In genomic region chr7:42831953-42832522, GRCh38 we compare ENCODE assay signal across 21 cellular contexts.
DNase-seq lines count a peak whose midpoint lies in the region; ATAC-seq, FAIRE-seq and TF ChIP-seq lines count a peak whose summit lies in the region.
"Had no signal": no experiment of that assay in that cellular context is flagged by ENCODE, and none has a peak within 500 bp of the region (broad histone marks: within the 10 kb centered on the region; RNA-seq: fewer than 3 reads in every experiment).

No MANE protein-coding gene starts in this region.

- H3K4me1 Mint-ChIP-seq in mesothelial cell of epicardium (peaks cover 44% of the 10 kb centered on the region), type B pancreatic cell (ENCODE audit: unreplicated experiment) (peaks cover 31% of the 10 kb centered on the region)
- H3K4me1 Mint-ChIP-seq in CD8-positive, alpha-beta T cell (ENCODE audit: low read depth) = no peaks in the 10 kb centered on the region
- H3K4me1 Mint-ChIP-seq: activated naive CD8-positive, alpha-beta T cell treated with anti-CD3 and anti-CD28 coated beads, Interleukin-2, amount 10 ng/mL, durations not matched to agents 7 days and 5 days; natural killer cell; stimulated activated effector memory CD8-positive, alpha-beta T cell treated with anti-CD3 and anti-CD28 coated beads, Interleukin-12 subunit alpha, Interleukin-12 subunit beta, amount 100 ng/mL, for 72 hours had no signal

- no peak for DNase-seq in bronchial epithelial cell (ENCODE audit: low read depth)
- no peak for DNase-seq in mesothelial cell of epicardium (ENCODE audit: low spot score in 2 of 2, unreplicated experiment in 2 of 2)
- DNase-seq in type B pancreatic cell (ENCODE audit: extremely low spot score, unreplicated experiment) = no peak
- DNase-seq in left lobe of liver (ENCODE audit: low spot score) = no peak
- no peak for DNase-seq in CD8-positive, alpha-beta T cell
- DNase-seq in NCI-H1105 treated with DMSO at 0.1 percent for 48 hours (lab: John Stamatoyannopoulos, UW) = no peak
- DNase-seq: activated CD4-positive, alpha-beta T cell treated with anti-CD3 and anti-CD28 coated beads, Interleukin-2, amount 50 U/mL, for 48 hours; activated naive CD8-positive, alpha-beta T cell treated with anti-CD3 and anti-CD28 coated beads, Interleukin-2, amount 10 ng/mL, durations not matched to agents 7 days and 5 days; effector memory CD4-positive, alpha-beta T cell; natural killer cell; NCI-H146; NCI-H510A treated with DMSO at 0.1 percent for 48 hours; stimulated activated CD4-positive, alpha-beta T cell treated with anti-CD3 and anti-CD28 coated beads, Interleukin-2, amount 100 ng/mL, for 24 hours had no signal

- no peaks in the 10 kb centered on the region for H3K27me3 Mint-ChIP-seq in mesothelial cell of epicardium (ENCODE audit: low read depth)
- H3K27me3 Mint-ChIP-seq in type B pancreatic cell = peaks cover 3% of the 10 kb centered on the region
- H3K27me3 Mint-ChIP-seq in CD8-positive, alpha-beta T cell (ENCODE audit: low read depth) = peaks cover 21% of the 10 kb centered on the region

- H3K36me3 Mint-ChIP-seq in mesothelial cell of epicardium (no peaks in the 10 kb centered on the region), type B pancreatic cell (no peaks in the 10 kb centered on the region)
- H3K36me3 Mint-ChIP-seq in CD8-positive, alpha-beta T cell = no peaks in the 10 kb centered on the region
- H3K36me3 Mint-ChIP-seq: activated naive CD8-positive, alpha-beta T cell treated with anti-CD3 and anti-CD28 coated beads, Interleukin-2, amount 10 ng/mL, durations not matched to agents 7 days and 5 days; brain; natural killer cell; stimulated activated effector memory CD8-positive, alpha-beta T cell treated with anti-CD3 and anti-CD28 coated beads, Interleukin-12 subunit alpha, Interleukin-12 subunit beta, amount 100 ng/mL, for 72 hours had no signal

- intact Hi-C loops in CD8-positive, alpha-beta T cell (cut with DNase I, micrococcal nuclease) = no loop called here

- no peaks in the 10 kb centered on the region for H3K9me3 ChIP-seq in CD8-positive, alpha-beta T cell (ENCODE audit: low read length)

- ATAC-seq in HG03521 (IDR thresholded peaks at IDR 0.05; ENCODE audit: unreplicated experiment) = no peak
- ATAC-seq in left lobe of liver = no peak
- ATAC-seq in CD8-positive, alpha-beta T cell = no peak
- ATAC-seq: natural killer cell; stimulated activated effector memory CD8-positive, alpha-beta T cell treated with anti-CD3 and anti-CD28 coated beads, Interleukin-12 subunit alpha, Interleukin-12 subunit beta, amount 100 ng/mL, for 72 hours had no signal

- peak; percentile 26; the same call in 1 of the 2 replicates for TF ChIP-seq CTCF in LNCAP (IDR thresholded peaks at IDR 0.05)
- no peak for TF ChIP-seq CTCF in bronchial epithelial cell (IDR thresholded peaks at IDR 0.05; ENCODE audit: insufficient read depth, low read length, severe bottlenecking)
- no peak for TF ChIP-seq CTCF in mesothelial cell of epicardium (IDR thresholded peaks at IDR 0.05; ENCODE audit: unreplicated experiment)
- no peak for TF ChIP-seq CTCF in type B pancreatic cell (conservative IDR thresholded peaks at IDR 0.05)
- TF ChIP-seq CTCF in CD8-positive, alpha-beta T cell (IDR thresholded peaks at IDR 0.05) = no peak

- no peak overlapping the region for H3K4me3 Mint-ChIP-seq in mesothelial cell of epicardium
- peak overlapping the region; percentile 29 for H3K4me3 Mint-ChIP-seq in type B pancreatic cell
- no peak overlapping the region for H3K4me3 Mint-ChIP-seq in CD8-positive, alpha-beta T cell
- H3K4me3 Mint-ChIP-seq: activated naive CD8-positive, alpha-beta T cell treated with anti-CD3 and anti-CD28 coated beads, Interleukin-2, amount 10 ng/mL, durations not matched to agents 7 days and 5 days; brain; GM23338; natural killer cell; stimulated activated effector memory CD8-positive, alpha-beta T cell treated with anti-CD3 and anti-CD28 coated beads, Interleukin-12 subunit alpha, Interleukin-12 subunit beta, amount 100 ng/mL, for 72 hours; WTC11 had no signal

- peak; percentile 91 for FAIRE-seq in bronchial epithelial cell (lab: Jason Lieb, UNC)
- FAIRE-seq: colon had no signal

- CTCF ChIA-PET in CD8-positive, alpha-beta T cell (lab: Charles Lee) = no interaction called here

- H3K9me3 Mint-ChIP-seq in mesothelial cell of epicardium (no peaks in the 10 kb centered on the region), type B pancreatic cell (no peaks in the 10 kb centered on the region)
- no peaks in the 10 kb centered on the region for H3K9me3 Mint-ChIP-seq in CD8-positive, alpha-beta T cell
- H3K9me3 Mint-ChIP-seq: activated naive CD8-positive, alpha-beta T cell treated with anti-CD3 and anti-CD28 coated beads, Interleukin-2, amount 10 ng/mL, durations not matched to agents 7 days and 5 days; brain; GM23338; natural killer cell; stimulated activated effector memory CD8-positive, alpha-beta T cell treated with anti-CD3 and anti-CD28 coated beads, Interleukin-12 subunit alpha, Interleukin-12 subunit beta, amount 100 ng/mL, for 72 hours had no signal

- no peak overlapping the region for H3K4me3 ChIP-seq in bronchial epithelial cell (ENCODE audit: low read depth, low read length)
- H3K4me3 ChIP-seq in CD8-positive, alpha-beta T cell (ENCODE audit: low read depth, low read length) = no peak overlapping the region
- H3K4me3 ChIP-seq: GM23338 had no signal

- no peaks in the 10 kb centered on the region for H3K4me1 ChIP-seq in CD8-positive, alpha-beta T cell (ENCODE audit: insufficient read depth, low read length)

- no peaks in the 10 kb centered on the region for H3K27me3 ChIP-seq in bronchial epithelial cell (ENCODE audit: control insufficient read depth, insufficient read depth, low read length)
- H3K27me3 ChIP-seq in CD8-positive, alpha-beta T cell (ENCODE audit: insufficient read depth, low read length) = peaks cover 2% of the 10 kb centered on the region

- H3K27ac ChIP-seq in CD8-positive, alpha-beta T cell (ENCODE audit: low read depth, low read length) = no peak overlapping the region

- no peaks in the 10 kb centered on the region for H3K36me3 ChIP-seq in bronchial epithelial cell (ENCODE audit: control insufficient read depth, insufficient read depth, low read length)
- H3K36me3 ChIP-seq in CD8-positive, alpha-beta T cell (ENCODE audit: insufficient read depth, low read length) = no peaks in the 10 kb centered on the region

- peak overlapping the region; percentile 3 for H3K27ac Mint-ChIP-seq in mesothelial cell of epicardium
- H3K27ac Mint-ChIP-seq in type B pancreatic cell = peak overlapping the region; percentile 65
- no peak overlapping the region for H3K27ac Mint-ChIP-seq in CD8-positive, alpha-beta T cell
- H3K27ac Mint-ChIP-seq: activated naive CD8-positive, alpha-beta T cell treated with anti-CD3 and anti-CD28 coated beads, Interleukin-2, amount 10 ng/mL, durations not matched to agents 7 days and 5 days; GM23338; natural killer cell; progenitor cell of endocrine pancreas; stimulated activated effector memory CD8-positive, alpha-beta T cell treated with anti-CD3 and anti-CD28 coated beads, Interleukin-12 subunit alpha, Interleukin-12 subunit beta, amount 100 ng/mL, for 72 hours; WTC11 had no signal

- POLR2A ChIA-PET in CD8-positive, alpha-beta T cell (lab: Charles Lee) = no interaction called here
